Comparison of ENCODE assay signal across 2 cellular contexts in genomic region chr14:38022775-38023174, GRCh38.
TF ChIP-seq lines count a peak whose summit lies in the region.

No MANE protein-coding gene starts in this region.

TF ChIP-seq in HepG2, 621 proteins besides CTCF, POLR2A, EP300 and RAD21 (continued from another document):
- TF ChIP-seq, protein P1, sequence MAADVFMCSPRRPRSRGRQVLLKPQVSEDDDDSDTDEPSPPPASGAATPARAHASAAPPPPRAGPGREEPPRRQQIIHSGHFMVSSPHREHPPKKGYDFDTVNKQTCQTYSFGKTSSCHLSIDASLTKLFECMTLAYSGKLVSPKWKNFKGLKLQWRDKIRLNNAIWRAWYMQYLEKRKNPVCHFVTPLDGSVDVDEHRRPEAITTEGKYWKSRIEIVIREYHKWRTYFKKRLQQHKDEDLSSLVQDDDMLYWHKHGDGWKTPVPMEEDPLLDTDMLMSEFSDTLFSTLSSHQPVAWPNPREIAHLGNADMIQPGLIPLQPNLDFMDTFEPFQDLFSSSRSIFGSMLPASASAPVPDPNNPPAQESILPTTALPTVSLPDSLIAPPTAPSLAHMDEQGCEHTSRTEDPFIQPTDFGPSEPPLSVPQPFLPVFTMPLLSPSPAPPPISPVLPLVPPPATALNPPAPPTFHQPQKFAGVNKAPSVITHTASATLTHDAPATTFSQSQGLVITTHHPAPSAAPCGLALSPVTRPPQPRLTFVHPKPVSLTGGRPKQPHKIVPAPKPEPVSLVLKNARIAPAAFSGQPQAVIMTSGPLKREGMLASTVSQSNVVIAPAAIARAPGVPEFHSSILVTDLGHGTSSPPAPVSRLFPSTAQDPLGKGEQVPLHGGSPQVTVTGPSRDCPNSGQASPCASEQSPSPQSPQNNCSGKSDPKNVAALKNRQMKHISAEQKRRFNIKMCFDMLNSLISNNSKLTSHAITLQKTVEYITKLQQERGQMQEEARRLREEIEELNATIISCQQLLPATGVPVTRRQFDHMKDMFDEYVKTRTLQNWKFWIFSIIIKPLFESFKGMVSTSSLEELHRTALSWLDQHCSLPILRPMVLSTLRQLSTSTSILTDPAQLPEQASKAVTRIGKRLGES (CRISPR knock-in tag; IDR thresholded peaks at IDR 0.05; ENCODE audit: borderline replicate concordance), result no peak
- TF ChIP-seq MAFK (conservative IDR thresholded peaks at IDR 0.05 in 1 of 2, IDR thresholded peaks at IDR 0.05 in 1 of 2; ENCODE audit: low read length in 2 of 2), result peak; percentile 57 to 69; a peak in 3 of 4 replicates

TF ChIP-seq in neural cell, 6 proteins besides CTCF, POLR2A, EP300 and RAD21 (continued from another document):
- TF ChIP-seq, protein P2, sequence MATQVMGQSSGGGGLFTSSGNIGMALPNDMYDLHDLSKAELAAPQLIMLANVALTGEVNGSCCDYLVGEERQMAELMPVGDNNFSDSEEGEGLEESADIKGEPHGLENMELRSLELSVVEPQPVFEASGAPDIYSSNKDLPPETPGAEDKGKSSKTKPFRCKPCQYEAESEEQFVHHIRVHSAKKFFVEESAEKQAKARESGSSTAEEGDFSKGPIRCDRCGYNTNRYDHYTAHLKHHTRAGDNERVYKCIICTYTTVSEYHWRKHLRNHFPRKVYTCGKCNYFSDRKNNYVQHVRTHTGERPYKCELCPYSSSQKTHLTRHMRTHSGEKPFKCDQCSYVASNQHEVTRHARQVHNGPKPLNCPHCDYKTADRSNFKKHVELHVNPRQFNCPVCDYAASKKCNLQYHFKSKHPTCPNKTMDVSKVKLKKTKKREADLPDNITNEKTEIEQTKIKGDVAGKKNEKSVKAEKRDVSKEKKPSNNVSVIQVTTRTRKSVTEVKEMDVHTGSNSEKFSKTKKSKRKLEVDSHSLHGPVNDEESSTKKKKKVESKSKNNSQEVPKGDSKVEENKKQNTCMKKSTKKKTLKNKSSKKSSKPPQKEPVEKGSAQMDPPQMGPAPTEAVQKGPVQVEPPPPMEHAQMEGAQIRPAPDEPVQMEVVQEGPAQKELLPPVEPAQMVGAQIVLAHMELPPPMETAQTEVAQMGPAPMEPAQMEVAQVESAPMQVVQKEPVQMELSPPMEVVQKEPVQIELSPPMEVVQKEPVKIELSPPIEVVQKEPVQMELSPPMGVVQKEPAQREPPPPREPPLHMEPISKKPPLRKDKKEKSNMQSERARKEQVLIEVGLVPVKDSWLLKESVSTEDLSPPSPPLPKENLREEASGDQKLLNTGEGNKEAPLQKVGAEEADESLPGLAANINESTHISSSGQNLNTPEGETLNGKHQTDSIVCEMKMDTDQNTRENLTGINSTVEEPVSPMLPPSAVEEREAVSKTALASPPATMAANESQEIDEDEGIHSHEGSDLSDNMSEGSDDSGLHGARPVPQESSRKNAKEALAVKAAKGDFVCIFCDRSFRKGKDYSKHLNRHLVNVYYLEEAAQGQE (IDR thresholded peaks at IDR 0.05; ENCODE audit: borderline replicate concordance), result no peak
- TF ChIP-seq MXI1 (conservative IDR thresholded peaks at IDR 0.05; ENCODE audit: poor library complexity, severe bottlenecking) (no peak), TAF1 (IDR thresholded peaks at IDR 0.05; ENCODE audit: low read depth) (no peak), SMC3 (conservative IDR thresholded peaks at IDR 0.05; ENCODE audit: poor library complexity) (no peak)
